ENCODE assay signal across 9 cellular contexts in genomic region chr2:203238711-203239526, GRCh38. TPM values are rescaled to one million over a fixed set of nuclear protein-coding genes. Genes with fewer than 3 reads are reported as not detected.
DNase-seq lines count a peak whose midpoint lies in the region; ATAC-seq, FAIRE-seq and TF ChIP-seq lines count a peak whose summit lies in the region.
"Had no signal": no experiment of that assay in that cellular context is flagged by ENCODE, and none has a peak within 500 bp of the region (broad histone marks: within the 10 kb centered on the region; RNA-seq: fewer than 3 reads in every experiment).

Gene CYP20A1, plus strand, starts transcription at chr2:203239018. Its CDS starts 45 bp downstream, at chr2:203239063.

- no peaks in the 10 kb centered on the region for H3K27me3 Mint-ChIP-seq in central memory CD8-positive, alpha-beta T cell

- H2AFZ ChIP-seq in keratinocyte (ENCODE audit: control insufficient read depth, low read length): peak within 1 kb of the TSS; percentile 95

- H3K4me1 Mint-ChIP-seq in central memory CD8-positive, alpha-beta T cell: peaks cover 39% of the 10 kb centered on the region

- H3K4me3 Mint-ChIP-seq in central memory CD8-positive, alpha-beta T cell: peak within 1 kb of the TSS; percentile 97

- H3K36me3 Mint-ChIP-seq in central memory CD8-positive, alpha-beta T cell (ENCODE audit: insufficient read depth): peaks cover 32% of the 10 kb centered on the region

- H3K4me2 ChIP-seq in keratinocyte (ENCODE audit: control insufficient read depth, extremely low read depth, insufficient read depth, low read depth, low read length): peak within 1 kb of the TSS; percentile 90

- H3K79me2 ChIP-seq in keratinocyte (ENCODE audit: control insufficient read depth, insufficient read depth, low read length): peaks cover 13% of the 10 kb centered on the region

- H3K9ac ChIP-seq in keratinocyte (ENCODE audit: control insufficient read depth, extremely low read depth, insufficient read depth, low read length): peak within 1 kb of the TSS; percentile 97

- dilution Hi-C loops in keratinocyte (cut with MboI; ENCODE audit: extremely low pct_ligation_motif_present, low sequenced_read_pairs): no loop called here

- no peaks in the 10 kb centered on the region for H4K20me1 ChIP-seq in keratinocyte (ENCODE audit: control insufficient read depth, extremely low read depth, insufficient read depth, low read length)

- H3K27ac ChIP-seq in keratinocyte (ENCODE audit: control insufficient read depth, insufficient read depth, low read length): peak within 1 kb of the TSS; percentile 97

- H3K4me3 ChIP-seq in AG10803 (ENCODE audit: low read length) (peak within 1 kb of the TSS; percentile 75), keratinocyte (ENCODE audit: control insufficient read depth in 2 of 3, extremely low read depth in 1 of 3, insufficient read depth in 2 of 3, low read depth in 1 of 3, low read length in 3 of 3) (peak within 1 kb of the TSS; percentile 80 to 98 (median 97))

- no peaks in the 10 kb centered on the region for H3K9me1 ChIP-seq in keratinocyte (ENCODE audit: control insufficient read depth, extremely low read depth, insufficient read depth, low read length)

- peaks cover 11% of the 10 kb centered on the region for H3K4me1 ChIP-seq in keratinocyte (ENCODE audit: control insufficient read depth, extremely low read depth, insufficient read depth, low read length)

- H3K9me3 Mint-ChIP-seq in central memory CD8-positive, alpha-beta T cell: no peaks in the 10 kb centered on the region

- no peaks in the 10 kb centered on the region for H3K9me3 ChIP-seq in keratinocyte (ENCODE audit: control insufficient read depth, low read depth, low read length)

- H3K27ac Mint-ChIP-seq in central memory CD8-positive, alpha-beta T cell (ENCODE audit: low read depth): peak within 1 kb of the TSS; percentile 100

- peaks cover 0 to 3% of the 10 kb centered on the region in 2 experiments for H3K36me3 ChIP-seq in keratinocyte (ENCODE audit: control insufficient read depth in 2 of 2, extremely low read depth in 1 of 2, insufficient read depth in 2 of 2, low read length in 2 of 2)

- peak; percentile 87 for ATAC-seq in GM19025 (IDR thresholded peaks at IDR 0.05; ENCODE audit: low read depth, unreplicated experiment)
- ATAC-seq in HG03342 (IDR thresholded peaks at IDR 0.05; ENCODE audit: unreplicated experiment): peak; percentile 84
- ATAC-seq in central memory CD8-positive, alpha-beta T cell (replicated peaks; ENCODE audit: extremely low read depth, poor library complexity, severe bottlenecking): peak; percentile 91

- FAIRE-seq in keratinocyte (lab: Jason Lieb, UNC): no peak
- FAIRE-seq: endometrium had no signal

- peak; percentile 96 for DNase-seq in AG10803 (ENCODE audit: low read depth)
- peak; percentile 90 for DNase-seq in NCI-H345 treated with DMSO at 0.1 percent for 48 hours (lab: John Stamatoyannopoulos, UW; ENCODE audit: unreplicated experiment)
- peak; percentile 91 for DNase-seq in activated CD4-positive, CD25-positive, alpha-beta regulatory T cell treated with anti-CD3 and anti-CD28 coated beads, Interleukin-2, amount 50 U/mL, for 16 hours (ENCODE audit: low read depth, low spot score)
- peak; percentile 95 to 97 for DNase-seq in central memory CD8-positive, alpha-beta T cell (ENCODE audit: low spot score in 2 of 2)
- DNase-seq in keratinocyte (ENCODE audit: low read depth, low spot score): peak; percentile 23
- DNase-seq in stimulated activated CD4-positive, alpha-beta T cell treated with anti-CD3 and anti-CD28 coated beads, Interleukin-15, amount 100 ng/mL, for 1 hour (ENCODE audit: low read depth in 1 of 2, low spot score in 1 of 2): peak; percentile 94 to 96

- peak; percentile 45 for TF ChIP-seq CTCF in AG10803 (conservative IDR thresholded peaks at IDR 0.05; ENCODE audit: low read length)
- peak; percentile 7 to 56 (median 32) for TF ChIP-seq CTCF in keratinocyte (optimal IDR thresholded peaks at IDR 0.05 in 1 of 3, IDR thresholded peaks at IDR 0.05 in 1 of 3, conservative IDR thresholded peaks at IDR 0.05 in 1 of 3; ENCODE audit: extremely low read depth in 1 of 3, insufficient read depth in 2 of 3, low read length in 3 of 3)

- no peaks in the 10 kb centered on the region for H3K27me3 ChIP-seq in keratinocyte (ENCODE audit: control insufficient read depth, extremely low read depth, insufficient read depth, low read length)

RNA-seq across cellular contexts. Expression of gene CYP20A1, which starts in this region (rescaled TPM):
- polyA plus RNA-seq in keratinocyte: 5.3 to 11.6 TPM (median 8.9 TPM) in 3 replicates
- 3.3 TPM for polyA plus RNA-seq in keratinocyte (2011; ENCODE audit: low read depth)
- 6.0 and 8.2 TPM in 2 replicates for polyA plus RNA-seq in keratinocyte (2011; cell fraction: cytosol; rRNA removed)
- 11.0 and 11.2 TPM in 2 replicates for polyA plus RNA-seq in keratinocyte (2011; cell fraction: nucleus; rRNA removed)
- polyA plus RNA-seq in keratinocyte (2012; ENCODE audit: low replicate concordance): 6.1 and 8.4 TPM in 2 replicates
- polyA minus RNA-seq in keratinocyte: 2.7 to 14.7 TPM (median 9.2 TPM) in 3 replicates
- polyA minus RNA-seq in keratinocyte (2011; cell fraction: cytosol; rRNA and poly(A)+ RNA removed): 8.8 TPM
- polyA minus RNA-seq in keratinocyte (2011; cell fraction: nucleus; rRNA and poly(A)+ RNA removed): 11.5 and 21.0 TPM in 2 replicates

Comparison
In these comparisons a context has a peak if more than half of its experiments do, and no peak if none do; other contexts are left out.
1. Peak in every context shown above with its lines: DNase-seq, ATAC-seq, H3K4me3 ChIP-seq and H3K27ac ChIP-seq.
2. DNase-seq: peak in every context shown above with its lines; median percentile 96 in AG10803; 96 in central memory CD8-positive, alpha-beta T cell; 95 in stimulated activated CD4-positive, alpha-beta T cell treated with anti-CD3 and anti-CD28 coated beads, Interleukin-15, amount 100 ng/mL, for 1 hour; 91 in activated CD4-positive, CD25-positive, alpha-beta regulatory T cell treated with anti-CD3 and anti-CD28 coated beads, Interleukin-2, amount 50 U/mL, for 16 hours; 90 in NCI-H345 treated with DMSO at 0.1 percent for 48 hours; 23 in keratinocyte.